ENCODE assay signal across 14 cellular contexts in the genomic region with DNA sequence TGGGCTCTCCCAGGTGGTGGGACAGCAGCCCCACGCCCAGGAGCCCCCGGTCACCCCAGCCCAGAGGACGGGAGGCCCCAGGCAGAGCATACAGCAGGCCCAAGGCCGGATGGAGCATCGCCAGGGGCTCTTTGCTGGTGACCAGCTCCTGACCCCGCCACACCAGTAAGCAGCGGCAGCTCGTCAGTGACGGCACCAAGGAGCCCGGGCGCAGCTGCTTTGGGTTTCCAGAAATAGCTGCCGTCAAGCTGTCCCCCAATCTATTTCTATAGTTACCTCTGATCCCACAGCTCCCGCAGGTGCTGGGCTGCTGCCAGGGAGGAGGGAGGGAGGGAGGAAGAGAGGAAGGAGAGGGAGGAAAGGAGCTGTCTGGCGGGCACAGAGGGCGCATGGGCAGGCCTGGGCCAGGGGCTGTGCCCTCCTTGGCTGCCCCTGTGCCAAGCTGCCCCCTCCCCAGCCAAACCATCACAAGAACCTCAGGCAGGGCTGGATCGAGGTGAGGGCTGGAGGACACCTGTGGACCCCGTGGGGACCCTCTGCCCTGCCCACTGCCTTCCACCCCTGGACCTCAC. TPM values are rescaled to one million over a fixed set of nuclear protein-coding genes. Genes with fewer than 3 reads are reported as not detected.
DNase-seq lines count a peak whose midpoint lies in the region; TF ChIP-seq lines count a peak whose summit lies in the region.
"Had no signal": no experiment of that assay in that cellular context is flagged by ENCODE, and none has a peak within 500 bp of the region (broad histone marks: within the 10 kb centered on the region; RNA-seq: fewer than 3 reads in every experiment).

No MANE protein-coding gene starts in this region.

- H3K9me3 ChIP-seq in WERI-Rb-1 (ENCODE audit: severe bottlenecking) (no peaks in the 10 kb centered on the region), skeletal muscle tissue (ENCODE audit: control insufficient read depth in 3 of 3, low read length in 3 of 3) (no peaks in the 10 kb centered on the region)

- peak overlapping the region; percentile 33 for H3K27ac ChIP-seq in WERI-Rb-1
- H3K27ac ChIP-seq in skeletal muscle tissue (ENCODE audit: low read depth, low read length): peak overlapping the region; percentile 86
- H3K27ac ChIP-seq: parathyroid adenoma had no signal

- DNase-seq in NCI-H1105 treated with DMSO at 0.1 percent for 48 hours (lab: John Stamatoyannopoulos, UW) (peak; percentile 83), WERI-Rb-1 (no peak), hypothalamus (lab: John Stamatoyannopoulos, UW) (peak in 26 of 51 donors; percentile 14 to 67 (median 37)), lower leg skin (ENCODE audit: low spot score in 2 of 2) (no peak), SIG-M5 (lab: John Stamatoyannopoulos, UW) (no peak), AML-193 (lab: John Stamatoyannopoulos, UW) (no peak)
- no peak for DNase-seq in activated CD4-positive, alpha-beta T cell treated with anti-CD3 and anti-CD28 coated beads for 4 hours
- DNase-seq: activated naive CD8-positive, alpha-beta T cell treated with anti-CD3 and anti-CD28 coated beads, Interleukin-2, amount 50 U/mL, for 24 hours; CD8-positive, alpha-beta memory T cell; foreskin melanocyte; Karpas-422; stimulated activated naive CD8-positive, alpha-beta T cell treated with anti-CD3 and anti-CD28 coated beads, Interleukin-15, amount 100 ng/mL, for 72 hours had no signal

- no peaks in the 10 kb centered on the region for H3K27me3 ChIP-seq in WERI-Rb-1 (ENCODE audit: insufficient read depth, low read depth, severe bottlenecking)
- no peaks in the 10 kb centered on the region for H3K27me3 ChIP-seq in skeletal muscle tissue (ENCODE audit: control insufficient read depth in 3 of 3, insufficient read depth in 3 of 3, low read length in 3 of 3)

- H3K4me3 ChIP-seq in WERI-Rb-1 (ENCODE audit: low read depth, low read length): no peak overlapping the region
- no peak overlapping the region for H3K4me3 ChIP-seq in skeletal muscle tissue (ENCODE audit: low read length in 3 of 3)
- no peak overlapping the region for H3K4me3 ChIP-seq in lower leg skin (ENCODE audit: low read depth, poor library complexity, severe bottlenecking)

- peaks cover 20 to 43% (median 22%) of the 10 kb centered on the region in 3 donors for H3K4me1 ChIP-seq in skeletal muscle tissue (ENCODE audit: control insufficient read depth in 3 of 3, insufficient read depth in 3 of 3, low read length in 3 of 3)
- H3K4me1 ChIP-seq: parathyroid adenoma had no signal

- peak overlapping the region; percentile 20 to 72 (median 53) for H3K9ac ChIP-seq in skeletal muscle tissue (ENCODE audit: low read depth in 1 of 3, low read length in 3 of 3)
- H3K9ac ChIP-seq: parathyroid adenoma had no signal

- no peak for TF ChIP-seq POLR2A in lower leg skin (IDR thresholded peaks at IDR 0.05)

- H3K36me3 ChIP-seq in WERI-Rb-1 (no peaks in the 10 kb centered on the region; the same call in 1 of the 2 replicates), skeletal muscle tissue (ENCODE audit: control insufficient read depth in 3 of 3, insufficient read depth in 3 of 3, low read length in 3 of 3) (no peaks in the 10 kb centered on the region)

- TF ChIP-seq CTCF in WERI-Rb-1 (IDR thresholded peaks at IDR 0.05; ENCODE audit: low read depth, low read length): no peak
- no peak for TF ChIP-seq CTCF in lower leg skin (IDR thresholded peaks at IDR 0.05)

- WGBS in lower leg skin, 2 donors: 69 to 80% methylated on average over 12 to 17 of the region's 17 CpGs

- intact Hi-C loops in lower leg skin (cut with DNase I; ENCODE audit: low total_unique reads): loop anchor here (10.0 kb wide), 2 partner anchors 118 to 152 kb away; no protein-coding TSS in a partner anchor

RNA-seq across cellular contexts. Expression of a gene that starts 10.8 kb away (rescaled TPM):
- total RNA-seq in skeletal muscle tissue (4.2 TPM), lower leg skin (10 to 100 TPM; 25.5 to 79.9 (median 40.6) TPM)

RNA-seq across cellular contexts. Expression of a gene that starts 30.2 kb away (rescaled TPM):
- 12.5 TPM for total RNA-seq in skeletal muscle tissue
- total RNA-seq in lower leg skin: 10 to 100 TPM; 14.8 to 29.3 (median 24.2) TPM

Comparison
In these comparisons a context has a peak if more than half of its experiments do, and no peak if none do; other contexts are left out.
1. DNase-seq: peak in NCI-H1105 treated with DMSO at 0.1 percent for 48 hours (single experiment) and hypothalamus (26 of 51); none in WERI-Rb-1 (single experiment), lower leg skin (0 of 2), SIG-M5 (single experiment), activated CD4-positive, alpha-beta T cell treated with anti-CD3 and anti-CD28 coated beads for 4 hours (0 of 2) and AML-193 (0 of 2).